In the genomic region with DNA sequence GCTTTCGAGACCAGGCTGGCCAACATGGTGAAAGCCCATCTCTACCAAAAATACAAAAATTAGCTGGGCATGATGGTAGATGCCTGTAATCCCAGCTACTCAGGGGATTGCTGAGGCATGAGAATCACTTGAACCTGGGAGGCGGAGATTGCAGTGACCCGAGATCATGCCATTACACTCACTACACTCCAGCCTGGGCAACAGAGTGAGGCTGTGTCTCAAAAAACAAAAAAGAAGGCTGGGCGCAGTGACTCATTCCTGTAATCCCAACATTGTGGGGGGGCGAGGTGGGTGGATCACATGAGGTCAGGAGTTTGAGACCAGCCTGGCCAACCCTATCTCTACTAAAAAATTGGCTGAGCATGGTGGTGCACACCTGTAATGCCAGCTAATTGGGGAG, we compare ENCODE assay signal across 6 cellular contexts. TPM values are rescaled to one million over a fixed set of nuclear protein-coding genes. Genes with fewer than 3 reads are reported as not detected.
DNase-seq lines count a peak whose midpoint lies in the region; ATAC-seq and TF ChIP-seq lines count a peak whose summit lies in the region.
"Not testable (repeated sequence)": the region's sequence is repeated elsewhere in the genome, so short reads cannot be mapped to it uniquely, and the experiment has no call there.

No MANE protein-coding gene starts in this region.

- not testable (repeated sequence) for H3K27ac Mint-ChIP-seq in activated CD8-positive, alpha-beta T cell treated with anti-CD3 and anti-CD28 coated beads for 36 hours

- H3K4me3 ChIP-seq in HEK293 (ENCODE audit: low read depth, low read length); psoas muscle: not testable (repeated sequence)

- not testable (repeated sequence) for ATAC-seq in activated CD8-positive, alpha-beta T cell treated with anti-CD3 and anti-CD28 coated beads for 36 hours
- ATAC-seq in psoas muscle = peak in 1 of 4 donors; percentile 8

- CTCF ChIA-PET in HEK293 (lab: Yijun Ruan, JAX) = interaction anchor here (0.8 to 1.4 kb wide), 2 partner anchors 29 to 138 kb away, joined by 3 read pairs; no protein-coding TSS in a partner anchor
- CTCF ChIA-PET in activated CD8-positive, alpha-beta T cell treated with anti-CD3 and anti-CD28 coated beads for 36 hours (lab: Charles Lee) = not testable (repeated sequence)

- H3K27me3 ChIP-seq in psoas muscle (ENCODE audit: insufficient read depth in 3 of 3, low read length in 2 of 3) = not testable (repeated sequence)

- H3K4me3 Mint-ChIP-seq in activated CD8-positive, alpha-beta T cell treated with anti-CD3 and anti-CD28 coated beads for 36 hours = not testable (repeated sequence)

- not testable (repeated sequence) for TF ChIP-seq CTCF in HEK293 (tag by site-specific recombination; IDR thresholded peaks at IDR 0.05); activated CD8-positive, alpha-beta T cell treated with anti-CD3 and anti-CD28 coated beads for 36 hours (IDR thresholded peaks at IDR 0.05); psoas muscle (IDR thresholded peaks at IDR 0.05)

- H3K36me3 ChIP-seq in HEK293 (ENCODE audit: control insufficient read depth in 2 of 2, insufficient read depth in 1 of 2, low read length in 2 of 2); psoas muscle (ENCODE audit: insufficient read depth in 1 of 2, low read depth in 1 of 2): not testable (repeated sequence)

- DNase-seq in Daoy (ENCODE audit: low read depth) = peak; percentile 46
- DNase-seq in activated CD8-positive, alpha-beta T cell treated with anti-CD3 and anti-CD28 coated beads for 36 hours = peak; percentile 8
- DNase-seq in epithelial cell of prostate (ENCODE audit: low read depth, low spot score); psoas muscle: not testable (repeated sequence)
- peak; percentile 31 for DNase-seq in iris pigment epithelial cell (ENCODE audit: low read depth)

- intact Hi-C loops in activated CD8-positive, alpha-beta T cell treated with anti-CD3 and anti-CD28 coated beads for 36 hours (cut with micrococcal nuclease) = not testable (repeated sequence)
- intact Hi-C loops in psoas muscle (cut with DNase I) = loop anchor here (5.0 kb wide), 1 partner anchor 161 kb away; no protein-coding TSS in a partner anchor

- H3K9me3 Mint-ChIP-seq in activated CD8-positive, alpha-beta T cell treated with anti-CD3 and anti-CD28 coated beads for 36 hours = not testable (repeated sequence)

- H3K4me1 Mint-ChIP-seq in activated CD8-positive, alpha-beta T cell treated with anti-CD3 and anti-CD28 coated beads for 36 hours (ENCODE audit: low read depth) = not testable (repeated sequence)

- not testable (repeated sequence) for H3K27ac ChIP-seq in HEK293 (ENCODE audit: extremely low read depth, low read depth, low read length)
- H3K27ac ChIP-seq in epithelial cell of prostate = peak overlapping the region; percentile 20
- peak overlapping the region; percentile 65 for H3K27ac ChIP-seq in psoas muscle

- 82 to 94% (median 92%) methylated on average over 5 of the region's 5 CpGs for WGBS in psoas muscle, 3 donors

- POLR2A ChIA-PET in HEK293 (lab: Yijun Ruan, JAX); activated CD8-positive, alpha-beta T cell treated with anti-CD3 and anti-CD28 coated beads for 36 hours (lab: Charles Lee): not testable (repeated sequence)

- not testable (repeated sequence) for H3K36me3 Mint-ChIP-seq in activated CD8-positive, alpha-beta T cell treated with anti-CD3 and anti-CD28 coated beads for 36 hours (ENCODE audit: low read depth)

- not testable (repeated sequence) for H3K27me3 Mint-ChIP-seq in activated CD8-positive, alpha-beta T cell treated with anti-CD3 and anti-CD28 coated beads for 36 hours

- H3K4me1 ChIP-seq in HEK293 (ENCODE audit: control insufficient read depth, insufficient read depth, low read length) = not testable (repeated sequence)
- peaks cover 37% of the 10 kb centered on the region for H3K4me1 ChIP-seq in psoas muscle

- not testable (repeated sequence) for H3K9me3 ChIP-seq in HEK293 (ENCODE audit: control insufficient read depth, insufficient read depth, low read depth, low read length); psoas muscle

TF ChIP-seq in HEK293, 187 proteins besides CTCF, POLR2A, EP300 and RAD21:
- TF ChIP-seq, protein P1, sequence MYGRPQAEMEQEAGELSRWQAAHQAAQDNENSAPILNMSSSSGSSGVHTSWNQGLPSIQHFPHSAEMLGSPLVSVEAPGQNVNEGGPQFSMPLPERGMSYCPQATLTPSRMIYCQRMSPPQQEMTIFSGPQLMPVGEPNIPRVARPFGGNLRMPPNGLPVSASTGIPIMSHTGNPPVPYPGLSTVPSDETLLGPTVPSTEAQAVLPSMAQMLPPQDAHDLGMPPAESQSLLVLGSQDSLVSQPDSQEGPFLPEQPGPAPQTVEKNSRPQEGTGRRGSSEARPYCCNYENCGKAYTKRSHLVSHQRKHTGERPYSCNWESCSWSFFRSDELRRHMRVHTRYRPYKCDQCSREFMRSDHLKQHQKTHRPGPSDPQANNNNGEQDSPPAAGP (tag by site-specific recombination; IDR thresholded peaks at IDR 0.05) = peak; percentile 23; the same call in 1 of the 2 replicates
- TF ChIP-seq ZFHX2 (tag by site-specific recombination; conservative IDR thresholded peaks at IDR 0.05) = peak; percentile 42

RNA-seq across cellular contexts. Expression of a gene that starts 49.0 kb away (rescaled TPM):
- 0.80 and 1.5 TPM in 2 replicates for total RNA-seq in Daoy (2014; rRNA removed; shearing (Covaris generic))
- total RNA-seq in activated CD8-positive, alpha-beta T cell treated with anti-CD3 and anti-CD28 coated beads for 36 hours = under 1 TPM; 0.11 to 0.25 TPM
- 10 to 100 TPM; 18.2 to 61.6 (median 28.0) TPM for total RNA-seq in psoas muscle
- 10 to 100 TPM; 10.6 to 32.6 (median 10.8) TPM for polyA plus RNA-seq in psoas muscle
